Comparison of ENCODE assay signal across 1 cellular context in the genomic region with DNA sequence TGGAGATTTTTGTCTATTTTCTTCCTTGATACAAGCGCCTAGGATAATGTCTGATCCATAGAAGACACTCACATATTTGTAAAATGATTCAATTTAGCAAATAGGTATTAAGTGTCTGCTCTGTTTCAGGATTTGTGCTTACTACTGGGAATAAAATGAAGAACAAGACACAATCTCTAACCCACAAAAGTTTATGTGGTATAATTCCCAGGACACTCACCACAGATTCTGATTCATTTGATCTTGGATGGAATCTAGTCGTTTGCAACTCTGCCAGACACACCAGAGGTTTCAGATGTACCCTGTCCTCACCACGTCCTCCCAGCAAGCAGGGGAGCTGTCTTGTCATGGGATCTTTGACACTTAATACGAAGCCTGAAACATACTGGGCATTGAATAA.
TF ChIP-seq lines count a peak whose summit lies in the region.

No MANE protein-coding gene starts in this region.

TF ChIP-seq in SK-N-SH treated with all-trans-retinoic acid at 6 μM for 48 hours, 23 proteins besides CTCF, POLR2A, EP300 and RAD21 (continued from another document):
- TF ChIP-seq, protein P1, sequence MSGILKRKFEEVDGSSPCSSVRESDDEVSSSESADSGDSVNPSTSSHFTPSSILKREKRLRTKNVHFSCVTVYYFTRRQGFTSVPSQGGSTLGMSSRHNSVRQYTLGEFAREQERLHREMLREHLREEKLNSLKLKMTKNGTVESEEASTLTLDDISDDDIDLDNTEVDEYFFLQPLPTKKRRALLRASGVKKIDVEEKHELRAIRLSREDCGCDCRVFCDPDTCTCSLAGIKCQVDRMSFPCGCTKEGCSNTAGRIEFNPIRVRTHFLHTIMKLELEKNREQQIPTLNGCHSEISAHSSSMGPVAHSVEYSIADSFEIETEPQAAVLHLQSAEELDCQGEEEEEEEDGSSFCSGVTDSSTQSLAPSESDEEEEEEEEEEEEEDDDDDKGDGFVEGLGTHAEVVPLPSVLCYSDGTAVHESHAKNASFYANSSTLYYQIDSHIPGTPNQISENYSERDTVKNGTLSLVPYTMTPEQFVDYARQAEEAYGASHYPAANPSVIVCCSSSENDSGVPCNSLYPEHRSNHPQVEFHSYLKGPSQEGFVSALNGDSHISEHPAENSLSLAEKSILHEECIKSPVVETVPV (CRISPR knock-in tag; IDR thresholded peaks at IDR 0.05) = no peak
- no peak for TF ChIP-seq TOX (CRISPR knock-in tag; IDR thresholded peaks at IDR 0.05; ENCODE audit: borderline replicate concordance)
- TF ChIP-seq, protein P2, sequence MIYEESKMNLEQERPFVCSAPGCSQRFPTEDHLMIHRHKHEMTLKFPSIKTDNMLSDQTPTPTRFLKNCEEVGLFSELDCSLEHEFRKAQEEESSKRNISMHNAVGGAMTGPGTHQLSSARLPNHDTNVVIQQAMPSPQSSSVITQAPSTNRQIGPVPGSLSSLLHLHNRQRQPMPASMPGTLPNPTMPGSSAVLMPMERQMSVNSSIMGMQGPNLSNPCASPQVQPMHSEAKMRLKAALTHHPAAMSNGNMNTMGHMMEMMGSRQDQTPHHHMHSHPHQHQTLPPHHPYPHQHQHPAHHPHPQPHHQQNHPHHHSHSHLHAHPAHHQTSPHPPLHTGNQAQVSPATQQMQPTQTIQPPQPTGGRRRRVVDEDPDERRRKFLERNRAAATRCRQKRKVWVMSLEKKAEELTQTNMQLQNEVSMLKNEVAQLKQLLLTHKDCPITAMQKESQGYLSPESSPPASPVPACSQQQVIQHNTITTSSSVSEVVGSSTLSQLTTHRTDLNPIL (CRISPR knock-in tag; IDR thresholded peaks at IDR 0.05; ENCODE audit: low read depth) = no peak
